20 cellular contexts compared by ENCODE assay signal in genomic region chr7:137674064-137674463, GRCh38.
DNase-seq lines count a peak whose midpoint lies in the region; ATAC-seq, FAIRE-seq and TF ChIP-seq lines count a peak whose summit lies in the region.
"Had no signal": no experiment of that assay in that cellular context is flagged by ENCODE, and none has a peak within 500 bp of the region (broad histone marks: within the 10 kb centered on the region; RNA-seq: fewer than 3 reads in every experiment).

No MANE protein-coding gene starts in this region.

- no peak overlapping the region for H3K9ac ChIP-seq in HepG2 (ENCODE audit: insufficient read depth, low read depth, low read length)
- no peak overlapping the region for H3K9ac ChIP-seq in K562 (ENCODE audit: insufficient read depth in 1 of 2, low read depth in 2 of 2, low read length in 2 of 2)
- H3K9ac ChIP-seq: BLaER1 had no signal

- no peaks in the 10 kb centered on the region for H3K9me3 ChIP-seq in HepG2 (ENCODE audit: low read length)
- no peaks in the 10 kb centered on the region for H3K9me3 ChIP-seq in right lobe of liver
- H3K9me3 ChIP-seq in K562 (replicated peaks; ENCODE audit: control insufficient read depth, insufficient read depth, low read depth, low read length), result no peaks in the 10 kb centered on the region
- H3K9me3 ChIP-seq: BLaER1 had no signal

- DNase-seq in HepG2 (ENCODE audit: low spot score), result no peak
- no peak for DNase-seq in right lobe of liver
- no peak for DNase-seq in K562 (ENCODE audit: extremely low read depth in 1 of 4, low spot score in 3 of 4)
- no peak for DNase-seq in DMS114 treated with DMSO at 0.1 percent for 48 hours (lab: John Stamatoyannopoulos, UW; ENCODE audit: unreplicated experiment)
- no peak for DNase-seq in 8988T
- DNase-seq: CD4-positive, CD25-positive, alpha-beta regulatory T cell; CD8-positive, alpha-beta memory T cell; DMS 273 treated with DMSO at 0.1 percent for 48 hours; DMS53; DMS79 treated with DMSO at 0.1 percent for 48 hours; GF-D8; H9 had no signal

- BruUV-seq in HepG2 (replicated peaks; lab: Mats Ljungman, UMichigan) (no TSS peak), K562 (replicated peaks; lab: Mats Ljungman, UMichigan) (no TSS peak)

- CTCF ChIA-PET in HepG2 (lab: Yijun Ruan, JAX; ENCODE audit: low intra/inter-chr PET ratio, low total read pairs), result no interaction called here
- CTCF ChIA-PET in K562 (lab: Yijun Ruan, JAX; ENCODE audit: low intra/inter-chr PET ratio), result no interaction called here

- H3K27ac ChIP-seq in HepG2 (ENCODE audit: extremely low read length, insufficient read depth, low read length), result no peak overlapping the region
- no peak overlapping the region for H3K27ac ChIP-seq in right lobe of liver
- no peak overlapping the region for H3K27ac ChIP-seq in K562 (ENCODE audit: extremely low read depth, low read depth, low read length)
- H3K27ac ChIP-seq: BLaER1, C4-2B had no signal

- intact Hi-C loops in HepG2 (cut with micrococcal nuclease; ENCODE audit: unreplicated experiment) (no loop called here), right lobe of liver (cut with DNase I) (no loop called here), K562 (cut with micrococcal nuclease) (no loop called here)

- H3K4me2 ChIP-seq in HepG2 (ENCODE audit: low read depth, low read length) (no peak overlapping the region), K562 (ENCODE audit: insufficient read depth, low read length) (no peak overlapping the region)
- H3K4me2 ChIP-seq: BLaER1 had no signal

- WGBS in HepG2 (ENCODE audit: low lambda C conversion rate), result 25% methylated on average over 3 of the region's 3 CpGs
- 59% methylated on average over 3 of the region's 3 CpGs for WGBS in right lobe of liver (ENCODE audit: insufficient coverage, low coverage, low lambda C conversion rate, missing lambda C conversion rate)
- WGBS in K562 (ENCODE audit: insufficient coverage, low coverage, missing lambda C conversion rate), result 3% methylated on average over 3 of the region's 3 CpGs

- POLR2A ChIA-PET in HepG2 (lab: Yijun Ruan, JAX) (no interaction called here), K562 (lab: Yijun Ruan, JAX) (no interaction called here)

- TF ChIP-seq RAD21 in HepG2 (CRISPR knock-in tag; IDR thresholded peaks at IDR 0.05) (no peak), Ishikawa (IDR thresholded peaks at IDR 0.05; ENCODE audit: low read depth) (no peak), K562 (CRISPR knock-in tag; conservative IDR thresholded peaks at IDR 0.05 in 1 of 2, IDR thresholded peaks at IDR 0.05 in 1 of 2) (no peak)

- H2AFZ ChIP-seq in HepG2 (ENCODE audit: low read length) (no peak overlapping the region), K562 (ENCODE audit: low read depth, low read length) (no peak overlapping the region)

- TF ChIP-seq CTCF in HepG2 (CRISPR knock-in tag; IDR thresholded peaks at IDR 0.05) (no peak), right lobe of liver (IDR thresholded peaks at IDR 0.05) (no peak), K562 (IDR thresholded peaks at IDR 0.05 in 2 of 3, conservative IDR thresholded peaks at IDR 0.05 in 1 of 3; ENCODE audit: insufficient read depth in 2 of 3, low read depth in 1 of 3, low read length in 3 of 3) (no peak)

- H3K4me3 ChIP-seq in HepG2 (replicated peaks in 1 of 3; ENCODE audit: insufficient read depth in 1 of 3, low read depth in 2 of 3, low read length in 3 of 3) (no peak overlapping the region), right lobe of liver (no peak overlapping the region), K562 (no peak overlapping the region)
- H3K4me3 ChIP-seq: BLaER1 had no signal

- ATAC-seq in HepG2, result no peak
- no peak for ATAC-seq in right lobe of liver
- ATAC-seq in K562, result no peak
- no peak for ATAC-seq in GM21825 (IDR thresholded peaks at IDR 0.05; ENCODE audit: unreplicated experiment)
- ATAC-seq: HCT116 had no signal

- TF ChIP-seq POLR2A in HepG2 (IDR thresholded peaks at IDR 0.05; ENCODE audit: insufficient read depth in 1 of 2, low read depth in 2 of 2, low read length in 2 of 2) (no peak), right lobe of liver (IDR thresholded peaks at IDR 0.05) (no peak), K562 (conservative IDR thresholded peaks at IDR 0.05) (no peak)

- in situ Hi-C loops in HepG2 (cut with HindIII; ENCODE audit: extremely low pct_ligation_motif_present, low pct_unique_long_range_greater_than_20kb) (no loop called here), K562 (cut with MboI) (no loop called here)

- no peak for TF ChIP-seq EP300 in HepG2 (IDR thresholded peaks at IDR 0.05; ENCODE audit: low read depth in 2 of 2, low read length in 2 of 2)
- TF ChIP-seq EP300 in HepG2 (CRISPR knock-in tag; IDR thresholded peaks at IDR 0.05; ENCODE audit: borderline replicate concordance), result no peak
- TF ChIP-seq EP300 in Ishikawa (IDR thresholded peaks at IDR 0.05; ENCODE audit: borderline replicate concordance), result no peak
- TF ChIP-seq EP300 in K562 (IDR thresholded peaks at IDR 0.05; ENCODE audit: low read length), result no peak

- H3K9me1 ChIP-seq in K562 (ENCODE audit: control insufficient read depth, insufficient read depth, low read length), result no peaks in the 10 kb centered on the region

- FAIRE-seq in HepG2 (lab: Jason Lieb, UNC) (no peak), K562 (lab: Jason Lieb, UNC) (no peak)
- FAIRE-seq: D721Med, GM12891, GM18507 had no signal

- H4K20me1 ChIP-seq in HepG2 (ENCODE audit: insufficient read depth, low read length) (no peaks in the 10 kb centered on the region), K562 (replicated peaks; ENCODE audit: control insufficient read depth, insufficient read depth, low read length) (no peaks in the 10 kb centered on the region; the same call in 1 of the 2 replicates)
- H4K20me1 ChIP-seq: BLaER1 had no signal

- H3K4me1 ChIP-seq in HepG2 (ENCODE audit: insufficient read depth, low read length), result no peaks in the 10 kb centered on the region
- no peaks in the 10 kb centered on the region for H3K4me1 ChIP-seq in right lobe of liver
- H3K4me1 ChIP-seq in K562 (replicated peaks in 1 of 2; ENCODE audit: control insufficient read depth in 2 of 2, insufficient read depth in 2 of 2, low read length in 2 of 2), result no peaks in the 10 kb centered on the region
- H3K4me1 ChIP-seq: BLaER1 had no signal

- H3K27me3 ChIP-seq in HepG2 (ENCODE audit: control insufficient read depth in 1 of 2, insufficient read depth in 2 of 2, low read length in 2 of 2), result peaks cover 0 to 58% of the 10 kb centered on the region in 2 experiments; a peak in 4 of 5 replicates
- H3K27me3 ChIP-seq in right lobe of liver, result no peaks in the 10 kb centered on the region
- H3K27me3 ChIP-seq in K562 (ENCODE audit: control insufficient read depth in 2 of 2, insufficient read depth in 2 of 2, low read length in 2 of 2), result peaks cover 17 to 33% of the 10 kb centered on the region in 2 experiments; a peak in 4 of 5 replicates
- H3K27me3 ChIP-seq: BLaER1 had no signal

- H3K79me2 ChIP-seq in HepG2 (ENCODE audit: insufficient read depth, low read length) (no peaks in the 10 kb centered on the region), K562 (ENCODE audit: control insufficient read depth, insufficient read depth, low read length) (no peaks in the 10 kb centered on the region)

- H3K36me3 ChIP-seq in HepG2 (replicated peaks in 1 of 2; ENCODE audit: control insufficient read depth in 1 of 2, insufficient read depth in 2 of 2, low read length in 2 of 2), result no peaks in the 10 kb centered on the region
- no peaks in the 10 kb centered on the region for H3K36me3 ChIP-seq in right lobe of liver
- no peaks in the 10 kb centered on the region for H3K36me3 ChIP-seq in K562 (ENCODE audit: control insufficient read depth, insufficient read depth, low read length)
- H3K36me3 ChIP-seq: BLaER1 had no signal

TF ChIP-seq in HepG2, 621 proteins besides CTCF, POLR2A, EP300 and RAD21 (continues in another document):
- TF ChIP-seq SOX6 (IDR thresholded peaks at IDR 0.05) (no peak), SOX6 (CRISPR knock-in tag; IDR thresholded peaks at IDR 0.05) (no peak), ZFP36L2 (CRISPR knock-in tag; IDR thresholded peaks at IDR 0.05) (no peak), PLRG1 (conservative IDR thresholded peaks at IDR 0.05) (no peak), PHB2 (IDR thresholded peaks at IDR 0.05; ENCODE audit: partially characterized antibody) (no peak)

TF ChIP-seq in Ishikawa, 13 proteins besides CTCF, POLR2A, EP300 and RAD21:
- TF ChIP-seq, protein P1, sequence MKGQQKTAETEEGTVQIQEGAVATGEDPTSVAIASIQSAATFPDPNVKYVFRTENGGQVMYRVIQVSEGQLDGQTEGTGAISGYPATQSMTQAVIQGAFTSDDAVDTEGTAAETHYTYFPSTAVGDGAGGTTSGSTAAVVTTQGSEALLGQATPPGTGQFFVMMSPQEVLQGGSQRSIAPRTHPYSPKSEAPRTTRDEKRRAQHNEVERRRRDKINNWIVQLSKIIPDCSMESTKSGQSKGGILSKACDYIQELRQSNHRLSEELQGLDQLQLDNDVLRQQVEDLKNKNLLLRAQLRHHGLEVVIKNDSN (IDR thresholded peaks at IDR 0.05), result peak; percentile 24; the same call in 1 of the 2 replicates
- no peak for TF ChIP-seq CEBPB (IDR thresholded peaks at IDR 0.05)
TF ChIP-seq in Ishikawa: peak in this region for 1.

TF ChIP-seq in K562, 482 proteins besides CTCF, POLR2A, EP300 and RAD21 (continues in another document):
- TF ChIP-seq SFPQ (IDR thresholded peaks at IDR 0.05; ENCODE audit: low read depth, low read length) (no peak), ELK1 (CRISPR knock-in tag; IDR thresholded peaks at IDR 0.05) (no peak), GTF2E2 (tag; IDR thresholded peaks at IDR 0.05) (no peak)

Comparison
In these comparisons a context has a peak if more than half of its experiments do, and no peak if none do; other contexts are left out.
1. Of the 241 proteins assayed by ChIP-seq in both HepG2 and K562: peak only in HepG2: none; only in K562: TFE3; in both: RAD51; in neither: 238; mixed calls (peak in some experiments, not most) for 1.